8 cellular contexts compared by ENCODE assay signal in genomic region chr12:85424581-85425348, GRCh38.
DNase-seq lines count a peak whose midpoint lies in the region; ATAC-seq and TF ChIP-seq lines count a peak whose summit lies in the region.

No MANE protein-coding gene starts in this region.

- TF ChIP-seq CTCF in Panc1 (IDR thresholded peaks at IDR 0.05) (peak; percentile 72), foreskin fibroblast (IDR thresholded peaks at IDR 0.05; ENCODE audit: low read depth, low read length) (peak; percentile 10), sigmoid colon (IDR thresholded peaks at IDR 0.05) (peak in 1 of 4 experiments; percentile 6), spleen (IDR thresholded peaks at IDR 0.05 in 8 of 11, conservative IDR thresholded peaks at IDR 0.05 in 3 of 11) (no peak)

- intact Hi-C loops in Panc1 (cut with micrococcal nuclease; ENCODE audit: unreplicated experiment) = loop anchor here (1.0 kb wide), 1 partner anchor 24 kb away; no protein-coding TSS in a partner anchor
- intact Hi-C loops in sigmoid colon (cut with DNase I) = no loop called here
- intact Hi-C loops in spleen (cut with DNase I; ENCODE audit: low total_unique reads) = no loop called here

- no peak for DNase-seq in Panc1 (ENCODE audit: low read depth, low spot score)
- peak; percentile 1 to 41 for DNase-seq in foreskin fibroblast
- DNase-seq in sigmoid colon = no peak
- no peak for DNase-seq in NCI-H187 treated with DMSO at 0.1 percent for 48 hours (lab: John Stamatoyannopoulos, UW)
- no peak for DNase-seq in spleen

- H3K4me1 ChIP-seq in BLaER1 (0 out of 2 replicates have a peak, but pooled peaks cover 5% of the 10 kb centered on the region), Panc1 (ENCODE audit: control insufficient read depth, insufficient read depth, low read length) (no peaks in the 10 kb centered on the region), sigmoid colon (no peaks in the 10 kb centered on the region), spleen (no peaks in the 10 kb centered on the region)

- no peaks in the 10 kb centered on the region for H4K20me1 ChIP-seq in BLaER1

- TF ChIP-seq EP300 in sigmoid colon (IDR thresholded peaks at IDR 0.05) = no peak

- no peak for TF ChIP-seq POLR2A in sigmoid colon (IDR thresholded peaks at IDR 0.05)
- TF ChIP-seq POLR2A in spleen (IDR thresholded peaks at IDR 0.05) = no peak

- CTCF ChIA-PET in Panc1 (lab: Charles Lee) = interaction anchor here (0.6 to 0.7 kb wide), 2 partner anchors 263 to 479 kb away, joined by 3 read pairs; no protein-coding TSS in a partner anchor

- 13 to 32% methylated on average over 10 of the region's 10 CpGs for WGBS in sigmoid colon, 2 donors
- 28 to 46% (median 45%) methylated on average over 10 of the region's 10 CpGs for WGBS in spleen, 5 donors

- H3K27ac ChIP-seq in BLaER1 = no peak overlapping the region
- no peak overlapping the region for H3K27ac ChIP-seq in Panc1 (ENCODE audit: low read length)
- H3K27ac ChIP-seq in sigmoid colon = no peak overlapping the region
- no peak overlapping the region for H3K27ac ChIP-seq in spleen

- peak; percentile 87 for ATAC-seq in GM18873 (IDR thresholded peaks at IDR 0.05; ENCODE audit: low FRiP score, unreplicated experiment)
- ATAC-seq in HG03064 (IDR thresholded peaks at IDR 0.05; ENCODE audit: low read depth, unreplicated experiment) = peak; percentile 95
- ATAC-seq in Panc1 = no peak; the same call in 1 of the 2 replicates

- POLR2A ChIA-PET in Panc1 (lab: Charles Lee) = no interaction called here

- H3K36me3 ChIP-seq in BLaER1 (no peaks in the 10 kb centered on the region), Panc1 (ENCODE audit: control insufficient read depth, insufficient read depth, low read length) (no peaks in the 10 kb centered on the region), sigmoid colon (no peaks in the 10 kb centered on the region), spleen (no peaks in the 10 kb centered on the region)

- no peaks in the 10 kb centered on the region for H3K9me3 ChIP-seq in BLaER1
- H3K9me3 ChIP-seq in Panc1 (ENCODE audit: control insufficient read depth, insufficient read depth, low read depth, low read length) = no peaks in the 10 kb centered on the region
- no peaks in the 10 kb centered on the region for H3K9me3 ChIP-seq in sigmoid colon
- no peaks in the 10 kb centered on the region for H3K9me3 ChIP-seq in spleen

- H3K4me3 ChIP-seq in BLaER1 (no peak overlapping the region), Panc1 (ENCODE audit: low read depth in 2 of 2, low read length in 2 of 2) (no peak overlapping the region), foreskin fibroblast (ENCODE audit: low read depth in 1 of 2, low read length in 2 of 2) (no peak overlapping the region), sigmoid colon (no peak overlapping the region), spleen (peak overlapping the region in 1 of 8 donors; percentile 40)

- in situ Hi-C loops in Panc1 (cut with HindIII; ENCODE audit: low pct_unique_long_range_greater_than_20kb, low sequenced_read_pairs) = no loop called here

- H3K4me2 ChIP-seq in BLaER1 = peak overlapping the region; percentile 43

- BruUV-seq in Panc1 (replicated peaks; lab: Mats Ljungman, UMichigan) = no TSS peak

- no peaks in the 10 kb centered on the region for H3K27me3 ChIP-seq in BLaER1
- no peaks in the 10 kb centered on the region for H3K27me3 ChIP-seq in Panc1 (ENCODE audit: control insufficient read depth, insufficient read depth, low read length)
- no peaks in the 10 kb centered on the region for H3K27me3 ChIP-seq in sigmoid colon
- peaks cover 0 to 4% (median 0%) of the 10 kb centered on the region in 7 donors for H3K27me3 ChIP-seq in spleen (replicated peaks in 1 of 7)

- no peak overlapping the region for H3K9ac ChIP-seq in BLaER1

Comparison
In these comparisons a context has a peak if more than half of its experiments do, and no peak if none do; other contexts are left out.
1. DNase-seq: peak in foreskin fibroblast (2 of 2); none in Panc1 (single experiment), sigmoid colon (single experiment), NCI-H187 treated with DMSO at 0.1 percent for 48 hours (single experiment) and spleen (single experiment).
2. CTCF ChIP-seq: peak in Panc1 (single experiment) and foreskin fibroblast (single experiment); none in spleen (0 of 11).